ENCODE assay signal across 16 cellular contexts in the genomic region with DNA sequence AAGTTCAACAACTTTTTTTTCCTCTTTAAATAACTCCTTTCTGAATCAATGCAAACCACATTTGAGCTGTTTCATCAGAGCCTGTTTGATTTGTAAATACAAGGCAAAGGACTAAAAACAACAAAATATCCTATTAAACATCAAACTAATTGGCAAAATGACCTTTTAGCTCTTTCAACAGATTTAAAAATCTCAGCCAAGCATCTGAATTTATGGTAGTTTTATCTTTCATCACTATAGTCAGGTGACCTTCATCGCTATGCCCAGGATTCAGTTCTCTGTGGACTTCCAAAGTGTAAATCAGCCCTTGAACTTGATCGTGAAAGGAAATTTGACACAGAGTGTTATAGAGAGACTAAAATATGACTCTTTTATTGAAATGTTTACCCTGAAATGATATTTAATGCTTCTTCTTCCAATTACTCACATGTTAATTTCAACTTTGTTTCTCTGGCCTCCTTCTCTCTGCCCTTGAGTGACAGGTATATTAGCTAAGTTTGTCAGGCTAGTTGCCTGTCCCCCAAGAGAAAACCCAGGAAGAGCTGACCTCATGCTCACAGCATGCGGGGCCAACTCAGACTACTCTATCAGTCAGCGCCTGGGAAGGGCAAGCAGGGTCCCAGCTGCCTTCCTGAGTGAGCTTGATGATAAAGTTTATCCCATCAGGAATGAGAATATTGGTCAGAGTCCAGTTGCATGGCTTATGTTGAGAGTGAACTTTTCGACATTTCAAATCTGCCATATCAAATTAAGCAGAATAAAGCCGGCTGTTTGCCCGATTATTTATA.
DNase-seq lines count a peak whose midpoint lies in the region; TF ChIP-seq lines count a peak whose summit lies in the region.
"Had no signal": no experiment of that assay in that cellular context is flagged by ENCODE, and none has a peak within 500 bp of the region (broad histone marks: within the 10 kb centered on the region; RNA-seq: fewer than 3 reads in every experiment).

No MANE protein-coding gene starts in this region.

- peaks cover 22% of the 10 kb centered on the region for H3K4me1 Mint-ChIP-seq in osteocyte (ENCODE audit: unreplicated experiment)
- H3K4me1 Mint-ChIP-seq: activated T-helper 17 cell treated with anti-CD3 and anti-CD28 coated beads, Interleukin-2, amount 50 U/mL, for 72 hours; neural progenitor cell had no signal

- intact Hi-C loops in left ventricle myocardium inferior (cut with micrococcal nuclease), result no loop called here

- peak overlapping the region; percentile 1 for H3K27ac ChIP-seq in left ventricle myocardium inferior (replicated peaks)
- H3K27ac ChIP-seq: GM23248, neural progenitor cell had no signal

- no peaks in the 10 kb centered on the region for H3K9me3 Mint-ChIP-seq in osteocyte (ENCODE audit: unreplicated experiment)
- H3K9me3 Mint-ChIP-seq: neural progenitor cell had no signal

- H3K27ac Mint-ChIP-seq in osteocyte (ENCODE audit: unreplicated experiment), result peak overlapping the region; percentile 60
- H3K27ac Mint-ChIP-seq: activated T-helper 17 cell treated with anti-CD3 and anti-CD28 coated beads, Interleukin-2, amount 50 U/mL, for 72 hours; neural progenitor cell had no signal

- H3K4me3 ChIP-seq in left ventricle myocardium inferior, result no peak overlapping the region
- H3K4me3 ChIP-seq: esophagus squamous epithelium, GM23248, neural progenitor cell had no signal

- H3K27me3 Mint-ChIP-seq in osteocyte (ENCODE audit: unreplicated experiment), result no peaks in the 10 kb centered on the region
- H3K27me3 Mint-ChIP-seq: activated T-helper 17 cell treated with anti-CD3 and anti-CD28 coated beads, Interleukin-2, amount 50 U/mL, for 72 hours had no signal

- no peak overlapping the region for H3K4me3 Mint-ChIP-seq in osteocyte (ENCODE audit: unreplicated experiment)
- H3K4me3 Mint-ChIP-seq: activated T-helper 17 cell treated with anti-CD3 and anti-CD28 coated beads, Interleukin-2, amount 50 U/mL, for 72 hours; neural progenitor cell had no signal

- H3K36me3 ChIP-seq in left ventricle myocardium inferior, result no peaks in the 10 kb centered on the region
- H3K36me3 ChIP-seq: esophagus squamous epithelium, neural progenitor cell had no signal

- no peaks in the 10 kb centered on the region for H3K9me3 ChIP-seq in left ventricle myocardium inferior (replicated peaks)
- H3K9me3 ChIP-seq: esophagus squamous epithelium had no signal

- H3K36me3 Mint-ChIP-seq in osteocyte (ENCODE audit: unreplicated experiment), result no peaks in the 10 kb centered on the region
- H3K36me3 Mint-ChIP-seq: neural progenitor cell had no signal

- DNase-seq in ELF-1 (ENCODE audit: low read depth, low spot score), result peak; percentile 50
- peak; percentile 11 for DNase-seq in astrocyte of the hippocampus (ENCODE audit: low read depth, low spot score)
- peak; percentile 41 for DNase-seq in left ventricle myocardium inferior
- DNase-seq in osteocyte (ENCODE audit: extremely low spot score, unreplicated experiment), result no peak
- DNase-seq in Kasumi-1 (lab: John Stamatoyannopoulos, UW), result no peak
- DNase-seq in NCI-H1436 (lab: John Stamatoyannopoulos, UW), result no peak
- DNase-seq in NCI-H82 treated with DMSO at 0.1 percent for 48 hours (lab: John Stamatoyannopoulos, UW; ENCODE audit: unreplicated experiment), result no peak
- DNase-seq in erythroblast (lab: John Stamatoyannopoulos, UW), result no peak
- DNase-seq: central memory CD4-positive, alpha-beta T cell; esophagus squamous epithelium; GM23248; NCI-H524; RPMI8226; T-helper 9 cell had no signal

- TF ChIP-seq POLR2A in erythroblast (IDR thresholded peaks at IDR 0.05; ENCODE audit: low read length), result no peak

- H3K27me3 ChIP-seq in left ventricle myocardium inferior (ENCODE audit: low read depth), result no peaks in the 10 kb centered on the region
- H3K27me3 ChIP-seq: esophagus squamous epithelium, neural progenitor cell had no signal

- H3K4me1 ChIP-seq in left ventricle myocardium inferior, result peaks cover 26% of the 10 kb centered on the region
- H3K4me1 ChIP-seq: neural progenitor cell had no signal

- TF ChIP-seq CTCF in left ventricle myocardium inferior (IDR thresholded peaks at IDR 0.05; ENCODE audit: borderline replicate concordance) (no peak), osteocyte (IDR thresholded peaks at IDR 0.05) (no peak)

Comparison
In these comparisons a context has a peak if more than half of its experiments do, and no peak if none do; other contexts are left out.
1. DNase-seq: peak in ELF-1 (single experiment), astrocyte of the hippocampus (single experiment) and left ventricle myocardium inferior (single experiment); none in osteocyte (single experiment), Kasumi-1 (0 of 2), NCI-H1436 (single experiment), NCI-H82 treated with DMSO at 0.1 percent for 48 hours (single experiment) and erythroblast (0 of 2).